In genomic region chr2:44360749-44361329, GRCh38 we compare ENCODE assay signal across 8 cellular contexts. TPM values are rescaled to one million over a fixed set of nuclear protein-coding genes. Genes with fewer than 3 reads are reported as not detected.
DNase-seq lines count a peak whose midpoint lies in the region; ATAC-seq, FAIRE-seq and TF ChIP-seq lines count a peak whose summit lies in the region.

No MANE protein-coding gene starts in this region.

- H3K36me3 ChIP-seq in bronchial epithelial cell (ENCODE audit: control insufficient read depth, insufficient read depth, low read length) = no peaks in the 10 kb centered on the region
- H3K36me3 ChIP-seq in liver (ENCODE audit: control insufficient read depth in 4 of 4, insufficient read depth in 3 of 4, low read depth in 1 of 4, low read length in 3 of 4) = peaks cover 0 to 2% (median 0%) of the 10 kb centered on the region in 4 donors
- no peaks in the 10 kb centered on the region for H3K36me3 ChIP-seq in suprapubic skin

- ATAC-seq in GM21390 (IDR thresholded peaks at IDR 0.05; ENCODE audit: unreplicated experiment) (peak; percentile 13), HG02571 (IDR thresholded peaks at IDR 0.05; ENCODE audit: unreplicated experiment) (no peak)

- no peaks in the 10 kb centered on the region for H3K27me3 ChIP-seq in bronchial epithelial cell (ENCODE audit: control insufficient read depth, insufficient read depth, low read length)
- no peaks in the 10 kb centered on the region for H3K27me3 ChIP-seq in liver (ENCODE audit: control insufficient read depth in 4 of 4, insufficient read depth in 4 of 4, low read length in 3 of 4)
- no peaks in the 10 kb centered on the region for H3K27me3 ChIP-seq in suprapubic skin

- H3K27ac ChIP-seq in liver (ENCODE audit: low read depth in 1 of 2, low read length in 2 of 2) (peak overlapping the region; percentile 88 to 96), suprapubic skin (peak overlapping the region; percentile 97)

- H3K4me3 ChIP-seq in bronchial epithelial cell (ENCODE audit: low read depth, low read length) (peak overlapping the region; percentile 79), liver (ENCODE audit: low read depth in 1 of 3, low read length in 3 of 3) (peak overlapping the region; percentile 69 to 78 (median 74)), suprapubic skin (peak overlapping the region; percentile 93)

- TF ChIP-seq EP300 in suprapubic skin (IDR thresholded peaks at IDR 0.05) = no peak

- H3K9me3 ChIP-seq in liver (ENCODE audit: control insufficient read depth in 4 of 4, low read length in 3 of 4) = no peaks in the 10 kb centered on the region
- H3K9me3 ChIP-seq in suprapubic skin = no peaks in the 10 kb centered on the region

- peak overlapping the region; percentile 44 to 84 for H3K9ac ChIP-seq in liver (ENCODE audit: low read depth in 1 of 2, low read length in 2 of 2)

- H3K4me1 ChIP-seq in liver (ENCODE audit: control insufficient read depth in 4 of 4, insufficient read depth in 4 of 4, low read length in 3 of 4) = peaks cover 5 to 25% (median 17%) of the 10 kb centered on the region in 4 donors
- H3K4me1 ChIP-seq in suprapubic skin = peaks cover 28% of the 10 kb centered on the region

- DNase-seq in Ammon's horn (ENCODE audit: low spot score) = peak; percentile 9
- DNase-seq in NCI-H2227 treated with DMSO at 0.1 percent for 48 hours (lab: John Stamatoyannopoulos, UW) = peak; percentile 50
- DNase-seq in bronchial epithelial cell (ENCODE audit: low read depth) = peak; percentile 12
- DNase-seq in suprapubic skin (ENCODE audit: low spot score in 2 of 2) = no peak
- DNase-seq in RCC 7860 (ENCODE audit: low spot score) = no peak

- TF ChIP-seq RAD21 in liver (IDR thresholded peaks at IDR 0.05) = no peak

- no peak for TF ChIP-seq POLR2A in suprapubic skin (IDR thresholded peaks at IDR 0.05)

- FAIRE-seq in bronchial epithelial cell (lab: Jason Lieb, UNC) (no peak), RCC 7860 (lab: Jason Lieb, UNC) (no peak)

- no peak for TF ChIP-seq CTCF in bronchial epithelial cell (IDR thresholded peaks at IDR 0.05; ENCODE audit: insufficient read depth, low read length, severe bottlenecking)
- TF ChIP-seq CTCF in liver (IDR thresholded peaks at IDR 0.05; ENCODE audit: low read depth, low read length, missing input control) = no peak
- no peak for TF ChIP-seq CTCF in suprapubic skin (IDR thresholded peaks at IDR 0.05)

- WGBS in liver = 5% methylated on average over 19 of the region's 19 CpGs
- 4% methylated on average over 19 of the region's 19 CpGs for WGBS in suprapubic skin

TF ChIP-seq in liver, 16 proteins besides CTCF, POLR2A, EP300 and RAD21:
- TF ChIP-seq NR2F2 (IDR thresholded peaks at IDR 0.05) (no peak), FOXA1 (IDR thresholded peaks at IDR 0.05) (no peak), HNF4A (conservative IDR thresholded peaks at IDR 0.05) (no peak), RXRA (IDR thresholded peaks at IDR 0.05) (no peak), SP1 (IDR thresholded peaks at IDR 0.05) (no peak)
TF ChIP-seq in liver: peak in this region for 0.

RNA-seq across cellular contexts. Expression of gene PREPL, which starts 0.5 kb away (rescaled TPM):
- total RNA-seq in bronchial epithelial cell = 23.7 and 42.2 TPM in 2 replicates
- 10 to 100 TPM; 14.0 to 18.8 TPM for total RNA-seq in liver
- polyA plus RNA-seq in liver = 1 to 10 TPM; 7.9 to 9.5 TPM
- 10 to 100 TPM; 25.9 to 51.9 (median 32.2) TPM for total RNA-seq in suprapubic skin

RNA-seq across cellular contexts. Expression of gene CAMKMT, which starts 0.9 kb away (rescaled TPM):
- total RNA-seq in bronchial epithelial cell = 9.0 TPM in 2 replicates
- 10 to 100 TPM in 1 of 2 donors, 1 to 10 TPM in 1; 7.1 to 12.7 TPM for total RNA-seq in liver
- 1 to 10 TPM; 1.5 to 7.2 TPM for polyA plus RNA-seq in liver
- total RNA-seq in suprapubic skin = 10 to 100 TPM in 2 of 4 donors, 1 to 10 TPM in 2; 6.0 to 15.3 (median 10.7) TPM

Comparison
In these comparisons a context has a peak if more than half of its experiments do, and no peak if none do; other contexts are left out.
1. DNase-seq: peak in Ammon's horn (single experiment), NCI-H2227 treated with DMSO at 0.1 percent for 48 hours (single experiment) and bronchial epithelial cell (single experiment); none in suprapubic skin (0 of 2) and RCC 7860 (single experiment).
2. Peak in every context shown above with its lines, with median percentiles within 50 percentile points of each other: H3K4me3 ChIP-seq.